In genomic region chr15:31366169-31366734, GRCh38 we compare ENCODE assay signal across 8 cellular contexts. TPM values are rescaled to one million over a fixed set of nuclear protein-coding genes. Genes with fewer than 3 reads are reported as not detected.
DNase-seq lines count a peak whose midpoint lies in the region; ATAC-seq and TF ChIP-seq lines count a peak whose summit lies in the region.

No MANE protein-coding gene starts in this region.

- peaks cover 97% of the 10 kb centered on the region for H3K79me2 ChIP-seq in OCI-LY3 (ENCODE audit: low read length)

- peaks cover 100% of the 10 kb centered on the region for H3K4me1 Mint-ChIP-seq in CD4-positive, alpha-beta T cell (ENCODE audit: low read depth)

- H3K4me3 ChIP-seq in OCI-LY3 (ENCODE audit: low read length): peak overlapping the region; percentile 55; the same call in 1 of the 2 replicates
- H3K4me3 ChIP-seq in SJCRH30: no peak overlapping the region

- no peak for ATAC-seq in CD4-positive, alpha-beta T cell (ENCODE audit: poor library complexity)
- peak; percentile 6 for ATAC-seq in esophagus mucosa

- H2AFZ ChIP-seq in OCI-LY3 (ENCODE audit: low read depth, low read length): no peak overlapping the region

- peak overlapping the region; percentile 82 for H3K4me3 Mint-ChIP-seq in CD4-positive, alpha-beta T cell

- peaks cover 72% of the 10 kb centered on the region for H4K20me1 ChIP-seq in OCI-LY3 (ENCODE audit: insufficient read depth, low read length)

- peaks cover 40% of the 10 kb centered on the region for H3K36me3 Mint-ChIP-seq in CD4-positive, alpha-beta T cell (ENCODE audit: low read depth)

- H3K4me1 ChIP-seq in OCI-LY3 (ENCODE audit: low read length) (peaks cover 60% of the 10 kb centered on the region), SJCRH30 (peaks cover 3% of the 10 kb centered on the region; the same call in 1 of the 2 replicates)

- CTCF ChIA-PET in CD4-positive, alpha-beta T cell (lab: Charles Lee): interaction anchor here (0.7 to 2.6 kb wide), 25 partner anchors 10 to 166 kb away, joined by 3 to 28 read pairs (median 5); partner anchors contain the start of gene KLF13

- peaks cover 3% of the 10 kb centered on the region for H3K9me3 Mint-ChIP-seq in CD4-positive, alpha-beta T cell

- intact Hi-C loops in CD4-positive, alpha-beta T cell (cut with DNase I, micrococcal nuclease): loop anchor here (1.0 to 2.0 kb wide), 6 partner anchors 21 to 123 kb away; no protein-coding TSS in a partner anchor

- H3K27me3 Mint-ChIP-seq in CD4-positive, alpha-beta T cell: no peaks in the 10 kb centered on the region

- H3K27ac Mint-ChIP-seq in CD4-positive, alpha-beta T cell: peak overlapping the region; percentile 90

- H3K4me2 ChIP-seq in OCI-LY3 (ENCODE audit: low read length): peak overlapping the region; percentile 80

- POLR2A ChIA-PET in CD4-positive, alpha-beta T cell (lab: Charles Lee): interaction anchor here (0.6 to 25.4 kb wide), 24 partner anchors 9 to 166 kb away, joined by 3 to 566 read pairs (median 6); partner anchors contain the start of gene KLF13

- H3K9ac ChIP-seq in OCI-LY3 (ENCODE audit: low read length): peak overlapping the region; percentile 6; the same call in 1 of the 2 replicates

- peak overlapping the region; percentile 86 for H3K27ac ChIP-seq in CD4-positive, alpha-beta T cell (ENCODE audit: low read depth, low read length)
- H3K27ac ChIP-seq in OCI-LY3 (ENCODE audit: low read length) (no peak overlapping the region), SJCRH30 (no peak overlapping the region)

- no peaks in the 10 kb centered on the region for H3K9me3 ChIP-seq in CD4-positive, alpha-beta T cell (ENCODE audit: control insufficient read depth, low read length)
- no peaks in the 10 kb centered on the region for H3K9me3 ChIP-seq in OCI-LY3 (ENCODE audit: insufficient read depth, low read length)
- H3K9me3 ChIP-seq in SJCRH30 (replicated peaks): peaks cover 3% of the 10 kb centered on the region; the same call in 1 of the 2 replicates

- H3K27me3 ChIP-seq in CD4-positive, alpha-beta T cell (ENCODE audit: control insufficient read depth, insufficient read depth, low read length): no peaks in the 10 kb centered on the region
- H3K27me3 ChIP-seq in OCI-LY3 (ENCODE audit: low read depth, low read length) (no peaks in the 10 kb centered on the region), SJCRH30 (no peaks in the 10 kb centered on the region)

- TF ChIP-seq CTCF in CD4-positive, alpha-beta T cell (IDR thresholded peaks at IDR 0.05): no peak
- TF ChIP-seq CTCF in OCI-LY3 (IDR thresholded peaks at IDR 0.05; ENCODE audit: low read depth, low read length): no peak

- no peak for DNase-seq in CD4-positive, alpha-beta T cell
- DNase-seq in occipital lobe (lab: John Stamatoyannopoulos, UW) (peak; percentile 72), HPDE6-E6E7 (ENCODE audit: extremely low spot score) (no peak), NK-92 (lab: John Stamatoyannopoulos, UW; ENCODE audit: unreplicated experiment) (no peak), SJCRH30 (no peak)
- DNase-seq in activated CD4-positive, CD25-positive, alpha-beta regulatory T cell treated with anti-CD3 and anti-CD28 coated beads, Interleukin-2, amount 50 U/mL, for 72 hours: no peak

- peaks cover 19% of the 10 kb centered on the region for H3K36me3 ChIP-seq in OCI-LY3 (replicated peaks; ENCODE audit: low read depth, low read length)
- H3K36me3 ChIP-seq in SJCRH30: no peaks in the 10 kb centered on the region

RNA-seq across cellular contexts. Expression of gene KLF13, which starts 39.6 kb away (rescaled TPM):
- total RNA-seq in CD4-positive, alpha-beta T cell: 100 to 1,000 TPM; 284 to 308 TPM
- 42.7 TPM for total RNA-seq in esophagus mucosa
- 47.9 TPM for total RNA-seq in occipital lobe
- 33.1 and 34.7 TPM in 2 replicates for total RNA-seq in SJCRH30 (2014; rRNA removed; shearing (Covaris generic))
